Comparison of ENCODE assay signal across 1 cellular context in genomic region chr4:121778991-121779628, GRCh38.
TF ChIP-seq lines count a peak whose summit lies in the region.

No MANE protein-coding gene starts in this region.

TF ChIP-seq in GM12878, 131 proteins besides CTCF, POLR2A, EP300 and RAD21:
- TF ChIP-seq SREBF1 (IDR thresholded peaks at IDR 0.05; ENCODE audit: low read length) (no peak), MEF2A (IDR thresholded peaks at IDR 0.05; ENCODE audit: insufficient read depth, low read depth, low read length) (no peak), ATF7 (IDR thresholded peaks at IDR 0.05; ENCODE audit: low read depth) (no peak), EED (IDR thresholded peaks at IDR 0.05; ENCODE audit: low read depth) (no peak), DPF2 (IDR thresholded peaks at IDR 0.05) (no peak)
- TF ChIP-seq, protein P1, sequence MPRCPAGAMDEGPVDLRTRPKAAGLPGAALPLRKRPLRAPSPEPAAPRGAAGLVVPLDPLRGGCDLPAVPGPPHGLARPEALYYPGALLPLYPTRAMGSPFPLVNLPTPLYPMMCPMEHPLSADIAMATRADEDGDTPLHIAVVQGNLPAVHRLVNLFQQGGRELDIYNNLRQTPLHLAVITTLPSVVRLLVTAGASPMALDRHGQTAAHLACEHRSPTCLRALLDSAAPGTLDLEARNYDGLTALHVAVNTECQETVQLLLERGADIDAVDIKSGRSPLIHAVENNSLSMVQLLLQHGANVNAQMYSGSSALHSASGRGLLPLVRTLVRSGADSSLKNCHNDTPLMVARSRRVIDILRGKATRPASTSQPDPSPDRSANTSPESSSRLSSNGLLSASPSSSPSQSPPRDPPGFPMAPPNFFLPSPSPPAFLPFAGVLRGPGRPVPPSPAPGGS (IDR thresholded peaks at IDR 0.05; ENCODE audit: borderline replicate concordance, insufficient read depth, low read depth, low read length, poor library complexity, severe bottlenecking), result no peak
- TF ChIP-seq, protein P2, sequence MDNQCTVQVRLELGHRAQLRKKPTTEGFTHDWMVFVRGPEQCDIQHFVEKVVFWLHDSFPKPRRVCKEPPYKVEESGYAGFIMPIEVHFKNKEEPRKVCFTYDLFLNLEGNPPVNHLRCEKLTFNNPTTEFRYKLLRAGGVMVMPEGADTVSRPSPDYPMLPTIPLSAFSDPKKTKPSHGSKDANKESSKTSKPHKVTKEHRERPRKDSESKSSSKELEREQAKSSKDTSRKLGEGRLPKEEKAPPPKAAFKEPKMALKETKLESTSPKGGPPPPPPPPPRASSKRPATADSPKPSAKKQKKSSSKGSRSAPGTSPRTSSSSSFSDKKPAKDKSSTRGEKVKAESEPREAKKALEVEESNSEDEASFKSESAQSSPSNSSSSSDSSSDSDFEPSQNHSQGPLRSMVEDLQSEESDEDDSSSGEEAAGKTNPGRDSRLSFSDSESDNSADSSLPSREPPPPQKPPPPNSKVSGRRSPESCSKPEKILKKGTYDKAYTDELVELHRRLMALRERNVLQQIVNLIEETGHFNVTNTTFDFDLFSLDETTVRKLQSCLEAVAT (IDR thresholded peaks at IDR 0.05), result peak; percentile 74
- TF ChIP-seq, protein P3, sequence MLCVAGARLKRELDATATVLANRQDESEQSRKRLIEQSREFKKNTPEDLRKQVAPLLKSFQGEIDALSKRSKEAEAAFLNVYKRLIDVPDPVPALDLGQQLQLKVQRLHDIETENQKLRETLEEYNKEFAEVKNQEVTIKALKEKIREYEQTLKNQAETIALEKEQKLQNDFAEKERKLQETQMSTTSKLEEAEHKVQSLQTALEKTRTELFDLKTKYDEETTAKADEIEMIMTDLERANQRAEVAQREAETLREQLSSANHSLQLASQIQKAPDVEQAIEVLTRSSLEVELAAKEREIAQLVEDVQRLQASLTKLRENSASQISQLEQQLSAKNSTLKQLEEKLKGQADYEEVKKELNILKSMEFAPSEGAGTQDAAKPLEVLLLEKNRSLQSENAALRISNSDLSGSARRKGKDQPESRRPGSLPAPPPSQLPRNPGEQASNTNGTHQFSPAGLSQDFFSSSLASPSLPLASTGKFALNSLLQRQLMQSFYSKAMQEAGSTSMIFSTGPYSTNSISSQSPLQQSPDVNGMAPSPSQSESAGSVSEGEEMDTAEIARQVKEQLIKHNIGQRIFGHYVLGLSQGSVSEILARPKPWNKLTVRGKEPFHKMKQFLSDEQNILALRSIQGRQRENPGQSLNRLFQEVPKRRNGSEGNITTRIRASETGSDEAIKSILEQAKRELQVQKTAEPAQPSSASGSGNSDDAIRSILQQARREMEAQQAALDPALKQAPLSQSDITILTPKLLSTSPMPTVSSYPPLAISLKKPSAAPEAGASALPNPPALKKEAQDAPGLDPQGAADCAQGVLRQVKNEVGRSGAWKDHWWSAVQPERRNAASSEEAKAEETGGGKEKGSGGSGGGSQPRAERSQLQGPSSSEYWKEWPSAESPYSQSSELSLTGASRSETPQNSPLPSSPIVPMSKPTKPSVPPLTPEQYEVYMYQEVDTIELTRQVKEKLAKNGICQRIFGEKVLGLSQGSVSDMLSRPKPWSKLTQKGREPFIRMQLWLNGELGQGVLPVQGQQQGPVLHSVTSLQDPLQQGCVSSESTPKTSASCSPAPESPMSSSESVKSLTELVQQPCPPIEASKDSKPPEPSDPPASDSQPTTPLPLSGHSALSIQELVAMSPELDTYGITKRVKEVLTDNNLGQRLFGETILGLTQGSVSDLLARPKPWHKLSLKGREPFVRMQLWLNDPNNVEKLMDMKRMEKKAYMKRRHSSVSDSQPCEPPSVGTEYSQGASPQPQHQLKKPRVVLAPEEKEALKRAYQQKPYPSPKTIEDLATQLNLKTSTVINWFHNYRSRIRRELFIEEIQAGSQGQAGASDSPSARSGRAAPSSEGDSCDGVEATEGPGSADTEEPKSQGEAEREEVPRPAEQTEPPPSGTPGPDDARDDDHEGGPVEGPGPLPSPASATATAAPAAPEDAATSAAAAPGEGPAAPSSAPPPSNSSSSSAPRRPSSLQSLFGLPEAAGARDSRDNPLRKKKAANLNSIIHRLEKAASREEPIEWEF (IDR thresholded peaks at IDR 0.05; ENCODE audit: insufficient replicate concordance, low read depth, low read length), result no peak
